In genomic region chr21:35520302-35520701, GRCh38 we compare ENCODE assay signal across 26 cellular contexts.
"Had no signal": no experiment of that assay in that cellular context is flagged by ENCODE, and none has a peak within 500 bp of the region (broad histone marks: within the 10 kb centered on the region; RNA-seq: fewer than 3 reads in every experiment).

No MANE protein-coding gene starts in this region.

- H3K27ac Mint-ChIP-seq: activated naive CD8-positive, alpha-beta T cell treated with anti-CD3 and anti-CD28 coated beads for 36 hours; effector memory CD8-positive, alpha-beta T cell; stimulated activated naive B cell treated with anti-CD40 and anti-IgM and Interleukin-4, amounts not matched to agents 10 μg/mL and 1 μg/mL and 100 μg/mL, for 72 hours; T-helper 1 cell treated with Interleukin-12 subunit alpha and Interleukin-12 subunit beta and Interleukin-4 antibody, amounts not matched to agents 30 μg/mL and 1 μg/mL, for 36 hours had no signal

- H3K9me3 ChIP-seq: heart left ventricle, left lung, ovary, psoas muscle, sigmoid colon, stomach, tibial artery, upper lobe of right lung had no signal

- H3K27ac ChIP-seq: heart left ventricle, left lung, ovary, psoas muscle, sigmoid colon, stomach, tibial artery, upper lobe of right lung, VCaP had no signal

- H3K4me3 Mint-ChIP-seq: activated naive CD8-positive, alpha-beta T cell treated with anti-CD3 and anti-CD28 coated beads for 36 hours; effector memory CD8-positive, alpha-beta T cell; naive B cell; stimulated activated naive B cell treated with anti-CD40 and anti-IgM and Interleukin-4, amounts not matched to agents 10 μg/mL and 1 μg/mL and 100 μg/mL, for 72 hours; T-helper 1 cell treated with Interleukin-12 subunit alpha and Interleukin-12 subunit beta and Interleukin-4 antibody, amounts not matched to agents 30 μg/mL and 1 μg/mL, for 36 hours had no signal

- FAIRE-seq: TTC549 had no signal

- H3K36me3 ChIP-seq: heart left ventricle, left lung, ovary, sigmoid colon, stomach, tibial artery, upper lobe of right lung had no signal

- H3K9me3 Mint-ChIP-seq: activated naive CD8-positive, alpha-beta T cell treated with anti-CD3 and anti-CD28 coated beads for 36 hours; effector memory CD8-positive, alpha-beta T cell; naive B cell; stimulated activated naive B cell treated with anti-CD40 and anti-IgM and Interleukin-4, amounts not matched to agents 10 μg/mL and 1 μg/mL and 100 μg/mL, for 72 hours; T-helper 1 cell treated with Interleukin-12 subunit alpha and Interleukin-12 subunit beta and Interleukin-4 antibody, amounts not matched to agents 30 μg/mL and 1 μg/mL, for 36 hours had no signal

- DNase-seq: activated CD4-positive, alpha-beta T cell treated with anti-CD3 and anti-CD28 coated beads for 4 hours; activated CD4-positive, alpha-beta T cell treated with anti-CD3 and anti-CD28 coated beads, Interleukin-2, amount 50 U/mL, for 4 hours; activated effector memory CD4-positive, alpha-beta T cell treated with Interleukin-2 at 50 U/mL for 16 hours; activated naive CD4-positive, alpha-beta T cell treated with Interleukin-2 at 50 U/mL for 16 hours; activated naive CD8-positive, alpha-beta T cell treated with anti-CD3 and anti-CD28 coated beads for 36 hours; caudate nucleus; cortex of kidney; effector memory CD8-positive, alpha-beta T cell; foreskin fibroblast; heart left ventricle; left lung; naive B cell; ovary; psoas muscle; sigmoid colon; stimulated activated CD4-positive, alpha-beta T cell treated with anti-CD3 and anti-CD28 coated beads, Interleukin-15, amount 100 ng/mL, for 24 hours; stimulated activated CD4-positive, alpha-beta T cell treated with anti-CD3 and anti-CD28 coated beads, Interleukin-2, amount 100 ng/mL, for 24 hours; stimulated activated naive B cell treated with anti-CD40 and anti-IgM and Interleukin-4, amounts not matched to agents 10 μg/mL and 1 μg/mL and 100 μg/mL, for 72 hours; stomach; T-helper 9 cell; tibial artery; upper lobe of right lung had no signal

- H3K36me3 Mint-ChIP-seq: activated naive CD8-positive, alpha-beta T cell treated with anti-CD3 and anti-CD28 coated beads for 36 hours; naive B cell; stimulated activated naive B cell treated with anti-CD40 and anti-IgM and Interleukin-4, amounts not matched to agents 10 μg/mL and 1 μg/mL and 100 μg/mL, for 72 hours had no signal

- H3K27me3 ChIP-seq: heart left ventricle, left lung, ovary, stomach, tibial artery, upper lobe of right lung had no signal

- H3K27me3 Mint-ChIP-seq: activated naive CD8-positive, alpha-beta T cell treated with anti-CD3 and anti-CD28 coated beads for 36 hours had no signal

- ATAC-seq: effector memory CD8-positive, alpha-beta T cell; heart left ventricle; left lung; psoas muscle; stimulated activated naive B cell treated with anti-CD40 and anti-IgM and Interleukin-4, amounts not matched to agents 10 μg/mL and 1 μg/mL and 100 μg/mL, for 72 hours; upper lobe of right lung had no signal

- H3K4me1 ChIP-seq: heart left ventricle, psoas muscle, sigmoid colon, stomach, tibial artery, upper lobe of right lung had no signal

- H3K4me3 ChIP-seq: heart left ventricle, left lung, lung, ovary, psoas muscle, sigmoid colon, stomach, tibial artery, upper lobe of right lung had no signal
